11 cellular contexts compared by ENCODE assay signal in genomic region chr9:127723450-127723849, GRCh38. TPM values are rescaled to one million over a fixed set of nuclear protein-coding genes. Genes with fewer than 3 reads are reported as not detected.
DNase-seq lines count a peak whose midpoint lies in the region; ATAC-seq and TF ChIP-seq lines count a peak whose summit lies in the region.
"Had no signal": no experiment of that assay in that cellular context is flagged by ENCODE, and none has a peak within 500 bp of the region (broad histone marks: within the 10 kb centered on the region; RNA-seq: fewer than 3 reads in every experiment).

No MANE protein-coding gene starts in this region.

- H3K36me3 ChIP-seq in BLaER1 treated with 17β-estradiol and CSF1 and Interleukin-3, amounts not matched to agents 10 nM and 100 nM, result peaks cover 0 to 3% (median 0%) of the 10 kb centered on the region in 11 experiments; a peak in 2 of 22 replicates
- H3K36me3 ChIP-seq in mucosa of descending colon (ENCODE audit: low read depth), result no peaks in the 10 kb centered on the region

- intact Hi-C loops in mucosa of descending colon (cut with DNase I, micrococcal nuclease), result loop anchor here in 1 of 2 donors (10.0 kb wide), 1 partner anchor 129 kb away; no protein-coding TSS in a partner anchor

- peak overlapping the region in 10 of 11 experiments; percentile 5 to 59 (median 31); a peak in 15 of 22 replicates for H3K4me2 ChIP-seq in BLaER1 treated with 17β-estradiol and CSF1 and Interleukin-3, amounts not matched to agents 10 nM and 100 nM

- ATAC-seq in mucosa of descending colon (peak; percentile 65), GM18867 (IDR thresholded peaks at IDR 0.05; ENCODE audit: unreplicated experiment) (no peak)
- ATAC-seq: activated T-helper 17 cell treated with anti-CD3 and anti-CD28 coated beads, Interleukin-2, amount 50 U/mL, for 72 hours had no signal

- DNase-seq in M059J (ENCODE audit: low read depth), result peak; percentile 86
- peak; percentile 76 for DNase-seq in astrocyte of the cerebellum (ENCODE audit: low read depth)
- peak in 1 of 3 donors; percentile 38 for DNase-seq in mucosa of descending colon
- DNase-seq in activated effector memory CD4-positive, alpha-beta T cell treated with anti-CD3 and anti-CD28 coated beads, Interleukin-2, amount 50 U/mL, for 16 hours, result no peak
- no peak for DNase-seq in HuH-7.5 (ENCODE audit: low spot score)
- DNase-seq in stimulated activated CD4-positive, alpha-beta T cell treated with anti-CD3 and anti-CD28 coated beads, Interleukin-1b, Interleukin-23, amount 100 ng/mL, for 48 hours, result no peak
- DNase-seq: activated CD4-positive, CD25-positive, alpha-beta regulatory T cell had no signal

- H3K4me3 ChIP-seq in BLaER1 treated with 17β-estradiol and CSF1 and Interleukin-3, amounts not matched to agents 10 nM and 100 nM, result no peak overlapping the region
- H3K4me3 ChIP-seq in astrocyte of the cerebellum (ENCODE audit: low read depth, low read length) (no peak overlapping the region), mucosa of descending colon (no peak overlapping the region)

- no peak overlapping the region for H3K27ac ChIP-seq in BLaER1 treated with 17β-estradiol and CSF1 and Interleukin-3, amounts not matched to agents 10 nM and 100 nM

- peaks cover 0 to 3% (median 0%) of the 10 kb centered on the region in 11 experiments; a peak in 2 of 22 replicates for H4K20me1 ChIP-seq in BLaER1 treated with 17β-estradiol and CSF1 and Interleukin-3, amounts not matched to agents 10 nM and 100 nM

- peaks cover 28 to 60% (median 51%) of the 10 kb centered on the region in 10 experiments for H3K4me1 ChIP-seq in BLaER1 treated with 17β-estradiol and CSF1 and Interleukin-3, amounts not matched to agents 10 nM and 100 nM
- peaks cover 10% of the 10 kb centered on the region for H3K4me1 ChIP-seq in mucosa of descending colon (ENCODE audit: low read depth)

- no peaks in the 10 kb centered on the region for H3K27me3 ChIP-seq in BLaER1 treated with 17β-estradiol and CSF1 and Interleukin-3, amounts not matched to agents 10 nM and 100 nM

- TF ChIP-seq CTCF in astrocyte of the cerebellum (IDR thresholded peaks at IDR 0.05; ENCODE audit: low read depth, low read length, missing control alignments), result peak; percentile 25
- TF ChIP-seq CTCF in mucosa of descending colon (IDR thresholded peaks at IDR 0.05), result no peak

- H3K9ac ChIP-seq in BLaER1 treated with 17β-estradiol and CSF1 and Interleukin-3, amounts not matched to agents 10 nM and 100 nM, result no peak overlapping the region

- in situ Hi-C loops in astrocyte of the cerebellum (cut with HindIII; ENCODE audit: low sequenced_read_pairs), result no loop called here

- no peaks in the 10 kb centered on the region for H3K9me3 ChIP-seq in BLaER1 treated with 17β-estradiol and CSF1 and Interleukin-3, amounts not matched to agents 10 nM and 100 nM (replicated peaks in 1 of 11)
- no peaks in the 10 kb centered on the region for H3K9me3 ChIP-seq in mucosa of descending colon

RNA-seq across cellular contexts. Expression of gene TTC16, which starts 7.6 kb away (rescaled TPM):
- not detected in 2 replicates for total RNA-seq in M059J (2014; rRNA removed; shearing (Covaris generic))
- total RNA-seq in mucosa of descending colon, result under 1 TPM in 1 of 3 donors, not detected in 2; 0.31 TPM
- total RNA-seq: lung microvascular endothelial cell had no signal

RNA-seq across cellular contexts. Expression of gene PTRH1, which starts 8.0 kb away (rescaled TPM):
- 10.7 and 17.5 TPM in 2 replicates for total RNA-seq in M059J (2014; rRNA removed; shearing (Covaris generic))
- 10 to 100 TPM in 2 of 3 donors, 1 to 10 TPM in 1; 5.1 to 10.5 (median 10.3) TPM for total RNA-seq in mucosa of descending colon

RNA-seq across cellular contexts. Expression of gene TOR2A, which starts 11.6 kb away (rescaled TPM):
- total RNA-seq in M059J (2014; rRNA removed; shearing (Covaris generic)), result 10.4 and 12.3 TPM in 2 replicates
- total RNA-seq in mucosa of descending colon, result 10 to 100 TPM; 19.7 to 30.2 (median 28.2) TPM

RNA-seq across cellular contexts. Expression of gene CFAP157, which starts 16.7 kb away (rescaled TPM):
- total RNA-seq in M059J (2014; rRNA removed; shearing (Covaris generic)), result not detected in 2 replicates
- total RNA-seq in mucosa of descending colon, result under 1 TPM in 2 of 3 donors, not detected in 1; 0.12 to 0.28 TPM
- total RNA-seq: lung microvascular endothelial cell had no signal

RNA-seq across cellular contexts. Expression of gene SH2D3C, which starts 55.0 kb away (rescaled TPM):
- total RNA-seq in M059J (2014; rRNA removed; shearing (Covaris generic)), result 0.12 TPM in 1 of 2 replicates, not detected in the other
- 1 to 10 TPM; 3.2 to 7.4 (median 4.7) TPM for total RNA-seq in mucosa of descending colon

Comparison
In these comparisons a context has a peak if more than half of its experiments do, and no peak if none do; other contexts are left out.
1. DNase-seq: peak in M059J (single experiment) and astrocyte of the cerebellum (single experiment); none in activated effector memory CD4-positive, alpha-beta T cell treated with anti-CD3 and anti-CD28 coated beads, Interleukin-2, amount 50 U/mL, for 16 hours (single experiment), HuH-7.5 (single experiment) and stimulated activated CD4-positive, alpha-beta T cell treated with anti-CD3 and anti-CD28 coated beads, Interleukin-1b, Interleukin-23, amount 100 ng/mL, for 48 hours (single experiment).